In genomic region chr6:107732461-107732860, GRCh38 we compare ENCODE assay signal across 18 cellular contexts.
A peak's percentile ranks its signal among the peaks of the same experiment; 100 is the strongest.
DNase-seq lines count a peak whose midpoint lies in the region; ATAC-seq and TF ChIP-seq lines count a peak whose summit lies in the region.
"Had no signal": no experiment of that assay in that cellular context is flagged by ENCODE, and none has a peak within 500 bp of the region (broad histone marks: within the 10 kb centered on the region; RNA-seq: fewer than 3 reads in every experiment).

No MANE protein-coding gene starts in this region.

- H3K4me3 ChIP-seq in CD4-positive, CD25-positive, alpha-beta regulatory T cell (ENCODE audit: low read depth, low read length): no peak overlapping the region
- no peak overlapping the region for H3K4me3 ChIP-seq in uterus
- H3K4me3 ChIP-seq in left lung: no peak overlapping the region
- H3K4me3 ChIP-seq: GM12878, HAP-1 had no signal

- H3K4me1 ChIP-seq in CD4-positive, CD25-positive, alpha-beta regulatory T cell (ENCODE audit: control insufficient read depth, insufficient read depth, low read length, poor library complexity, severe bottlenecking): peaks cover 31% of the 10 kb centered on the region
- H3K4me1 ChIP-seq in uterus (no peaks in the 10 kb centered on the region), left lung (peaks cover 0 to 3% of the 10 kb centered on the region in 2 donors)
- H3K4me1 ChIP-seq: HAP-1, parathyroid adenoma, vagina had no signal

- no peaks in the 10 kb centered on the region for H3K27me3 Mint-ChIP-seq in CD4-positive, CD25-positive, alpha-beta regulatory T cell
- no peaks in the 10 kb centered on the region for H3K27me3 Mint-ChIP-seq in activated CD8-positive, alpha-beta T cell treated with anti-CD3 and anti-CD28 coated beads, Interleukin-2, amount 10 ng/mL, durations not matched to agents 7 days and 5 days (ENCODE audit: low read depth)
- no peaks in the 10 kb centered on the region for H3K27me3 Mint-ChIP-seq in naive B cell

- TF ChIP-seq POLR2A in uterus (IDR thresholded peaks at IDR 0.05): no peak

- no peaks in the 10 kb centered on the region for H3K9me3 Mint-ChIP-seq in CD4-positive, CD25-positive, alpha-beta regulatory T cell
- H3K9me3 Mint-ChIP-seq in activated CD8-positive, alpha-beta T cell treated with anti-CD3 and anti-CD28 coated beads, Interleukin-2, amount 10 ng/mL, durations not matched to agents 7 days and 5 days (ENCODE audit: insufficient read depth): no peaks in the 10 kb centered on the region
- H3K9me3 Mint-ChIP-seq in naive B cell: no peaks in the 10 kb centered on the region
- H3K9me3 Mint-ChIP-seq: T-helper 1 cell treated with Interleukin-12 subunit alpha and Interleukin-12 subunit beta and Interleukin-4 antibody, amounts not matched to agents 30 μg/mL and 1 μg/mL, for 36 hours had no signal

- TF ChIP-seq CTCF in uterus (IDR thresholded peaks at IDR 0.05): no peak
- no peak for TF ChIP-seq CTCF in left lung (IDR thresholded peaks at IDR 0.05)

- H3K4me1 Mint-ChIP-seq in CD4-positive, CD25-positive, alpha-beta regulatory T cell: peaks cover 22 to 68% (median 34%) of the 10 kb centered on the region in 4 donors
- peaks cover 83% of the 10 kb centered on the region for H3K4me1 Mint-ChIP-seq in activated CD8-positive, alpha-beta T cell treated with anti-CD3 and anti-CD28 coated beads, Interleukin-2, amount 10 ng/mL, durations not matched to agents 7 days and 5 days (ENCODE audit: low read depth)
- peaks cover 34 to 55% (median 39%) of the 10 kb centered on the region in 3 donors for H3K4me1 Mint-ChIP-seq in naive B cell

- peak overlapping the region in 2 of 4 donors; percentile 3 to 10 for H3K4me3 Mint-ChIP-seq in CD4-positive, CD25-positive, alpha-beta regulatory T cell
- H3K4me3 Mint-ChIP-seq in activated CD8-positive, alpha-beta T cell treated with anti-CD3 and anti-CD28 coated beads, Interleukin-2, amount 10 ng/mL, durations not matched to agents 7 days and 5 days: peak overlapping the region; percentile 90
- H3K4me3 Mint-ChIP-seq in naive B cell: peak overlapping the region in 5 of 8 donors; percentile 49 to 78 (median 60)

- no peak for DNase-seq in CD4-positive, CD25-positive, alpha-beta regulatory T cell
- DNase-seq in COLO829 (ENCODE audit: low spot score): peak; percentile 32
- no peak for DNase-seq in activated CD8-positive, alpha-beta T cell treated with anti-CD3 and anti-CD28 coated beads, Interleukin-2, amount 10 ng/mL, durations not matched to agents 7 days and 5 days
- DNase-seq in naive B cell: no peak
- no peak for DNase-seq in uterus
- no peak for DNase-seq in left lung
- DNase-seq: activated CD8-positive, alpha-beta memory T cell treated with anti-CD3 and anti-CD28 coated beads, Interleukin-2, amount 50 U/mL, for 4 hours; GDM1; NCI-H1048; NCI-H524 treated with DMSO at 0.1 percent for 48 hours; SIG-M5 had no signal

- no peaks in the 10 kb centered on the region for H3K9me3 ChIP-seq in CD4-positive, CD25-positive, alpha-beta regulatory T cell (ENCODE audit: control insufficient read depth in 2 of 2, low read length in 2 of 2)
- H3K9me3 ChIP-seq in uterus (no peaks in the 10 kb centered on the region), left lung (no peaks in the 10 kb centered on the region)
- H3K9me3 ChIP-seq: HAP-1, vagina had no signal

- CTCF ChIA-PET in activated CD8-positive, alpha-beta T cell treated with anti-CD3 and anti-CD28 coated beads, Interleukin-2, amount 10 ng/mL, durations not matched to agents 7 days and 5 days (lab: Charles Lee): interaction anchor here (0.6 to 6.9 kb wide), 3 partner anchors 9 to 115 kb away, joined by 4 to 73 read pairs (median 5); no protein-coding TSS in a partner anchor

- no peak overlapping the region for H3K27ac ChIP-seq in CD4-positive, CD25-positive, alpha-beta regulatory T cell (ENCODE audit: insufficient read depth, low read length, poor library complexity, severe bottlenecking)
- H3K27ac ChIP-seq in uterus: no peak overlapping the region
- H3K27ac ChIP-seq in left lung: no peak overlapping the region
- H3K27ac ChIP-seq: HL-60, parathyroid adenoma, vagina had no signal

- no peaks in the 10 kb centered on the region for H3K36me3 ChIP-seq in CD4-positive, CD25-positive, alpha-beta regulatory T cell (ENCODE audit: control insufficient read depth, insufficient read depth, low read length)
- H3K36me3 ChIP-seq in uterus: no peaks in the 10 kb centered on the region
- H3K36me3 ChIP-seq in left lung: no peaks in the 10 kb centered on the region
- H3K36me3 ChIP-seq: HAP-1, vagina had no signal

- POLR2A ChIA-PET in activated CD8-positive, alpha-beta T cell treated with anti-CD3 and anti-CD28 coated beads, Interleukin-2, amount 10 ng/mL, durations not matched to agents 7 days and 5 days (lab: Charles Lee): interaction anchor here (1.3 to 1.7 kb wide), 2 partner anchors 86 to 90 kb away, joined by 3 to 8 read pairs; no protein-coding TSS in a partner anchor

- H3K27me3 ChIP-seq in CD4-positive, CD25-positive, alpha-beta regulatory T cell (ENCODE audit: control insufficient read depth, insufficient read depth, low read length): no peaks in the 10 kb centered on the region
- no peaks in the 10 kb centered on the region for H3K27me3 ChIP-seq in uterus
- no peaks in the 10 kb centered on the region for H3K27me3 ChIP-seq in left lung
- H3K27me3 ChIP-seq: vagina had no signal

- H3K36me3 Mint-ChIP-seq in CD4-positive, CD25-positive, alpha-beta regulatory T cell: peaks cover 24% of the 10 kb centered on the region
- H3K36me3 Mint-ChIP-seq in activated CD8-positive, alpha-beta T cell treated with anti-CD3 and anti-CD28 coated beads, Interleukin-2, amount 10 ng/mL, durations not matched to agents 7 days and 5 days (ENCODE audit: low read depth): peaks cover 33% of the 10 kb centered on the region
- H3K36me3 Mint-ChIP-seq in naive B cell: peaks cover 10 to 13% of the 10 kb centered on the region in 2 donors

- ATAC-seq in CD4-positive, CD25-positive, alpha-beta regulatory T cell (ENCODE audit: low read depth in 2 of 2): no peak
- ATAC-seq in activated CD8-positive, alpha-beta T cell treated with anti-CD3 and anti-CD28 coated beads, Interleukin-2, amount 10 ng/mL, durations not matched to agents 7 days and 5 days: no peak
- ATAC-seq in naive B cell (ENCODE audit: low read depth in 2 of 2) (no peak), left lung (no peak), GM18502 (IDR thresholded peaks at IDR 0.05; ENCODE audit: poor library complexity, unreplicated experiment) (no peak)
- ATAC-seq: GM12878 had no signal

- intact Hi-C loops in uterus (cut with DNase I; ENCODE audit: low total_unique reads): no loop called here
- intact Hi-C loops in left lung (cut with DNase I): no loop called here

- peak overlapping the region in 2 of 3 donors; percentile 66 to 80 for H3K27ac Mint-ChIP-seq in CD4-positive, CD25-positive, alpha-beta regulatory T cell
- peak overlapping the region; percentile 92 for H3K27ac Mint-ChIP-seq in activated CD8-positive, alpha-beta T cell treated with anti-CD3 and anti-CD28 coated beads, Interleukin-2, amount 10 ng/mL, durations not matched to agents 7 days and 5 days
- peak overlapping the region in 2 of 6 donors; percentile 24 to 29 for H3K27ac Mint-ChIP-seq in naive B cell
- H3K27ac Mint-ChIP-seq: T-helper 1 cell treated with Interleukin-12 subunit alpha and Interleukin-12 subunit beta and Interleukin-4 antibody, amounts not matched to agents 30 μg/mL and 1 μg/mL, for 36 hours had no signal
